In the genomic region with DNA sequence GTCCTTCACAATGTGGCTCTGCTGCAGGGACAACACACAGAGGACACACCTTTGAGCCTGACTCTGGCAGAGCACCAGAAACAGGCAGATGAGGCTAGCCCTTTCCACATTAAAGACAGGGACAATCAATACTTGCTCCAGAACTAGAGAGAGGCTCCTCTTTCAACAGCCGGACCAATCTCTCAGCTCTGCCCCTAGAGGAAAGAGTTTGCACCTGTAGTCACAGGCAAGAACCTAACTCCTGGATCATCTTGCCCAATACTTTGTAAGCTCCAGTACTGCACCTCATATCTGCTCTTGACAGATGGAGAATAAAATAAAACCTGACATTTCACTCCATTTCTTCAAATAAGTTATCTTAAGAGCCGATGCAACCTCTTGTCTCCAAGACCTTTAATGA, we compare ENCODE assay signal across 11 cellular contexts. TPM values are rescaled to one million over a fixed set of nuclear protein-coding genes. Genes with fewer than 3 reads are reported as not detected.
DNase-seq lines count a peak whose midpoint lies in the region; ATAC-seq and TF ChIP-seq lines count a peak whose summit lies in the region.
"Had no signal": no experiment of that assay in that cellular context is flagged by ENCODE, and none has a peak within 500 bp of the region (broad histone marks: within the 10 kb centered on the region; RNA-seq: fewer than 3 reads in every experiment).

No MANE protein-coding gene starts in this region.

- H2AK5ac ChIP-seq in mesendoderm (ENCODE audit: low read length), result no peak overlapping the region

- H3K23ac ChIP-seq in mesendoderm (ENCODE audit: low read length), result no peak overlapping the region

- no peak overlapping the region for H2BK5ac ChIP-seq in mesendoderm (ENCODE audit: low read length)

- no CpG with 5 or more reads among the region's 2 CpGs for WGBS in mesendoderm (ENCODE audit: extremely low coverage, insufficient coverage, low lambda C conversion rate)

- H3K27me3 ChIP-seq in mesendoderm (ENCODE audit: insufficient read depth, low read length, poor library complexity), result no peaks in the 10 kb centered on the region

- no peak overlapping the region for H3K4me3 Mint-ChIP-seq in WTC11
- no peak overlapping the region for H3K4me3 Mint-ChIP-seq in effector memory CD8-positive, alpha-beta T cell

- no peak overlapping the region for H3K18ac ChIP-seq in mesendoderm (ENCODE audit: low read length)

- H3K27ac Mint-ChIP-seq in WTC11, result no peak overlapping the region
- H3K27ac Mint-ChIP-seq in activated naive CD4-positive, alpha-beta T cell treated with anti-CD3 and anti-CD28 coated beads, Interleukin-2, amount 50 U/mL, for 72 hours, result no peak overlapping the region
- H3K27ac Mint-ChIP-seq in effector memory CD8-positive, alpha-beta T cell, result no peak overlapping the region

- no peak overlapping the region for H4K8ac ChIP-seq in mesendoderm (ENCODE audit: low read depth, low read length)

- H2BK15ac ChIP-seq in mesendoderm (replicated peaks; ENCODE audit: low read depth), result no peak overlapping the region

- H3K4me1 Mint-ChIP-seq in WTC11, result peaks cover 11% of the 10 kb centered on the region
- no peaks in the 10 kb centered on the region for H3K4me1 Mint-ChIP-seq in effector memory CD8-positive, alpha-beta T cell (ENCODE audit: low read depth in 2 of 2)

- POLR2A ChIA-PET in WTC11 (lab: Charles Lee), result no interaction called here

- TF ChIP-seq CTCF in GM10266 (IDR thresholded peaks at IDR 0.05; ENCODE audit: control insufficient read depth, insufficient read depth, low read depth, missing control alignments), result no peak
- no peak for TF ChIP-seq CTCF in WTC11 (IDR thresholded peaks at IDR 0.05)

- no peaks in the 10 kb centered on the region for H3K36me3 Mint-ChIP-seq in WTC11
- no peaks in the 10 kb centered on the region for H3K36me3 Mint-ChIP-seq in activated naive CD4-positive, alpha-beta T cell treated with anti-CD3 and anti-CD28 coated beads, Interleukin-2, amount 50 U/mL, for 72 hours
- peaks cover 7% of the 10 kb centered on the region for H3K36me3 Mint-ChIP-seq in effector memory CD8-positive, alpha-beta T cell (ENCODE audit: insufficient read depth)

- H2BK120ac ChIP-seq in mesendoderm (ENCODE audit: low read depth, low read length), result no peak overlapping the region

- H3K4me1 ChIP-seq in mesendoderm (ENCODE audit: control insufficient read depth, low read depth, low read length), result peaks cover 1% of the 10 kb centered on the region

- H3K9ac ChIP-seq in mesendoderm (ENCODE audit: low read length), result no peak overlapping the region

- DNase-seq in GM10266 (ENCODE audit: extremely low spot score) (peak; percentile 34), WTC11 (ENCODE audit: low spot score) (peak; percentile 33), mesendoderm (peak; percentile 70), anterior cingulate cortex (lab: John Stamatoyannopoulos, UW) (no peak)
- DNase-seq in activated naive CD4-positive, alpha-beta T cell treated with anti-CD3 and anti-CD28 coated beads, Interleukin-2, amount 50 U/mL, for 72 hours (ENCODE audit: low spot score in 2 of 2), result no peak
- DNase-seq in effector memory CD8-positive, alpha-beta T cell, result no peak
- DNase-seq: activated effector memory CD4-positive, alpha-beta T cell treated with Interleukin-2 at 50 U/mL for 16 hours; islet precursor cell; NCI-H510A had no signal

- no peak overlapping the region for H3K4me2 ChIP-seq in mesendoderm (ENCODE audit: low read length)

- H3K4ac ChIP-seq in mesendoderm (ENCODE audit: low read depth, low read length), result no peak overlapping the region

- no peak overlapping the region for H3K27ac ChIP-seq in mesendoderm (ENCODE audit: low read depth, low read length)

- no peaks in the 10 kb centered on the region for H3K9me3 Mint-ChIP-seq in WTC11
- no peaks in the 10 kb centered on the region for H3K9me3 Mint-ChIP-seq in activated naive CD4-positive, alpha-beta T cell treated with anti-CD3 and anti-CD28 coated beads, Interleukin-2, amount 50 U/mL, for 72 hours
- no peaks in the 10 kb centered on the region for H3K9me3 Mint-ChIP-seq in effector memory CD8-positive, alpha-beta T cell

- peak; percentile 69 for ATAC-seq in HG02973 (IDR thresholded peaks at IDR 0.05; ENCODE audit: unreplicated experiment)
- ATAC-seq in WTC11, result peak; percentile 98
- no peak for ATAC-seq in activated naive CD4-positive, alpha-beta T cell treated with anti-CD3 and anti-CD28 coated beads, Interleukin-2, amount 50 U/mL, for 72 hours
- ATAC-seq in HG03045 (IDR thresholded peaks at IDR 0.05; ENCODE audit: unreplicated experiment), result no peak
- ATAC-seq in effector memory CD8-positive, alpha-beta T cell (replicated peaks), result no peak

- CTCF ChIA-PET in WTC11 (lab: Charles Lee), result interaction anchor here (0.5 to 1.7 kb wide), 18 partner anchors 15 to 408 kb away, joined by 3 to 18 read pairs (median 4); a partner anchor contains a TSS

- H3K79me1 ChIP-seq in mesendoderm (ENCODE audit: low read length), result no peaks in the 10 kb centered on the region

- H3K79me2 ChIP-seq in mesendoderm (ENCODE audit: control insufficient read depth, insufficient read depth, low read length), result no peaks in the 10 kb centered on the region

- no peaks in the 10 kb centered on the region for H3K36me3 ChIP-seq in mesendoderm (ENCODE audit: control insufficient read depth, insufficient read depth, low read length)

- no peak overlapping the region for H4K5ac ChIP-seq in mesendoderm (ENCODE audit: low read length)

- H3K4me3 ChIP-seq in mesendoderm (ENCODE audit: low read length), result no peak overlapping the region

- H3K27me3 Mint-ChIP-seq in WTC11 (ENCODE audit: low read depth), result no peaks in the 10 kb centered on the region
- H3K27me3 Mint-ChIP-seq in effector memory CD8-positive, alpha-beta T cell, result peaks cover 0 to under 1% of the 10 kb centered on the region in 2 donors

- H3K56ac ChIP-seq in mesendoderm (ENCODE audit: low read length), result no peak overlapping the region

TF ChIP-seq in WTC11, 78 proteins besides CTCF, POLR2A, EP300 and RAD21:
- TF ChIP-seq, protein P1, sequence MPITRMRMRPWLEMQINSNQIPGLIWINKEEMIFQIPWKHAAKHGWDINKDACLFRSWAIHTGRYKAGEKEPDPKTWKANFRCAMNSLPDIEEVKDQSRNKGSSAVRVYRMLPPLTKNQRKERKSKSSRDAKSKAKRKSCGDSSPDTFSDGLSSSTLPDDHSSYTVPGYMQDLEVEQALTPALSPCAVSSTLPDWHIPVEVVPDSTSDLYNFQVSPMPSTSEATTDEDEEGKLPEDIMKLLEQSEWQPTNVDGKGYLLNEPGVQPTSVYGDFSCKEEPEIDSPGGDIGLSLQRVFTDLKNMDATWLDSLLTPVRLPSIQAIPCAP (CRISPR knock-in tag; IDR thresholded peaks at IDR 0.05), result no peak
- TF ChIP-seq, protein P2, sequence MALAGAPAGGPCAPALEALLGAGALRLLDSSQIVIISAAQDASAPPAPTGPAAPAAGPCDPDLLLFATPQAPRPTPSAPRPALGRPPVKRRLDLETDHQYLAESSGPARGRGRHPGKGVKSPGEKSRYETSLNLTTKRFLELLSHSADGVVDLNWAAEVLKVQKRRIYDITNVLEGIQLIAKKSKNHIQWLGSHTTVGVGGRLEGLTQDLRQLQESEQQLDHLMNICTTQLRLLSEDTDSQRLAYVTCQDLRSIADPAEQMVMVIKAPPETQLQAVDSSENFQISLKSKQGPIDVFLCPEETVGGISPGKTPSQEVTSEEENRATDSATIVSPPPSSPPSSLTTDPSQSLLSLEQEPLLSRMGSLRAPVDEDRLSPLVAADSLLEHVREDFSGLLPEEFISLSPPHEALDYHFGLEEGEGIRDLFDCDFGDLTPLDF (CRISPR knock-in tag; IDR thresholded peaks at IDR 0.05), result no peak
- TF ChIP-seq ZBTB21 (CRISPR knock-in tag; IDR thresholded peaks at IDR 0.05; ENCODE audit: borderline replicate concordance) (no peak), ZNF317 (CRISPR knock-in tag; IDR thresholded peaks at IDR 0.05; ENCODE audit: borderline replicate concordance, low read depth) (no peak), SMAD3 (CRISPR knock-in tag; IDR thresholded peaks at IDR 0.05; ENCODE audit: borderline replicate concordance) (no peak)
TF ChIP-seq in WTC11: peak in this region for 0.

RNA-seq across cellular contexts. Expression of a gene that starts 52.1 kb away (rescaled TPM):
- total RNA-seq in WTC11 (2021), result 5.2 to 8.3 TPM (median 6.5 TPM) in 3 replicates
- polyA plus RNA-seq in mesendoderm (2013, experiment 1 of 2), result 3.9 TPM
- 3.9 TPM for polyA plus RNA-seq in mesendoderm (2013, experiment 2 of 2)
- total RNA-seq in activated naive CD4-positive, alpha-beta T cell treated with anti-CD3 and anti-CD28 coated beads, Interleukin-2, amount 50 U/mL, for 72 hours, result under 1 TPM in 1 of 2 donors, not detected in 1; 0.27 TPM

Comparison
In these comparisons a context has a peak if more than half of its experiments do, and no peak if none do; other contexts are left out.
1. DNase-seq: peak in GM10266 (single experiment), WTC11 (single experiment) and mesendoderm (single experiment); none in anterior cingulate cortex (0 of 58), activated naive CD4-positive, alpha-beta T cell treated with anti-CD3 and anti-CD28 coated beads, Interleukin-2, amount 50 U/mL, for 72 hours (0 of 2) and effector memory CD8-positive, alpha-beta T cell (0 of 3).
2. ATAC-seq: peak in HG02973 (single experiment) and WTC11 (single experiment); none in activated naive CD4-positive, alpha-beta T cell treated with anti-CD3 and anti-CD28 coated beads, Interleukin-2, amount 50 U/mL, for 72 hours (0 of 2), HG03045 (single experiment) and effector memory CD8-positive, alpha-beta T cell (single experiment).